Comparison of ENCODE assay signal across 8 cellular contexts in the genomic region with DNA sequence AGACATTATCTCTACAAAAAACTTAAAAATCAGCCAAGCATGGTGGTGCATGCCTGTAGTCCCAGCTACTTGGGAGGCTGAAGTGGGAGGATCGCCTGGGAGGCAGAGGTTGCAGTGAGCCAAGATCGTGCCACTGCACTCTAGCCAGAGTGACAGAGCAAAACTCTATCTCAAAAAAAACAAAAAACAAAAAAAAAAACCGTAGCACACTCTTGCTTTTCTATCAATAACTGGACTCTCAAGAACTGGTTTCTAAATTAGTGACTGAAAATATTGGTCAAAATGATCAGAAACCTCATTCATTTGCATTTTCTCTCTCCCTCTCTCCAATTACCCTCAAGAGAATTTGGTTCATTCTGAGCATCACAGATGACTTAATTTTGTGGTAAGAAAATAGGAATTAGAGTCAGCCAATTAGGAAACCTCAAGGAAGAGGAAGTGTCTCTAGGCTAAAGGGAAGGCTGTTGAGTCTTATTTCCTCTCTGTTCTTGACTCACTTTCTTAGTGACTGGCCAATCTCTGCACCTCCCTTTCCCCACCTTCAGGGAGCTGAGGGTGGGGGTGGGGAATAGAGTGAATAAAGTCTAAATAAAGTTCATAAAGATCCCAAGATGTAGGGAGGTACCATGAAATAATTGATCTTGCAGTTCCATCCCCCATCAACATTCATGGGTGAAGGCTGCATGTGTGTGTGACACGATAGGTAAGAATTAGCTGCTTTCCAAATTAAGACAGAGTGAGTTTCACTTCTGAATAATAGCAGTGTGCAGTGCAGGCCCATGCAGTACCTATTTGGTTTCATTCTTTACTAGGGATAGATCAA. TPM values are rescaled to one million over a fixed set of nuclear protein-coding genes. Genes with fewer than 3 reads are reported as not detected.
DNase-seq lines count a peak whose midpoint lies in the region; ATAC-seq and TF ChIP-seq lines count a peak whose summit lies in the region.

No MANE protein-coding gene starts in this region.

- POLR2A ChIA-PET in activated CD4-positive, alpha-beta T cell treated with anti-CD3 and anti-CD28 coated beads for 36 hours (lab: Charles Lee) = interaction anchor here (0.5 to 4.1 kb wide), 8 partner anchors 29 to 693 kb away, joined by 3 to 52 read pairs (median 4); a partner anchor contains a TSS

- H3K27me3 ChIP-seq in endodermal cell (ENCODE audit: control insufficient read depth, insufficient read depth, low read length, poor library complexity, severe bottlenecking) = no peaks in the 10 kb centered on the region

- peaks cover 3% of the 10 kb centered on the region for H3K36me3 ChIP-seq in endodermal cell (ENCODE audit: control insufficient read depth, insufficient read depth, low read length)

- H3K4me1 ChIP-seq in endodermal cell (ENCODE audit: control insufficient read depth, insufficient read depth, low read length) = no peaks in the 10 kb centered on the region

- H3K4me3 Mint-ChIP-seq in activated CD4-positive, alpha-beta T cell treated with anti-CD3 and anti-CD28 coated beads for 36 hours = peak overlapping the region; percentile 24
- H3K4me3 Mint-ChIP-seq in endothelial cell (ENCODE audit: unreplicated experiment) (no peak overlapping the region), endodermal cell (no peak overlapping the region)

- peak overlapping the region; percentile 97 for H3K27ac Mint-ChIP-seq in activated CD4-positive, alpha-beta T cell treated with anti-CD3 and anti-CD28 coated beads for 36 hours
- H3K27ac Mint-ChIP-seq in endothelial cell (ENCODE audit: unreplicated experiment) (peak overlapping the region; percentile 45), endodermal cell (no peak overlapping the region)

- no peaks in the 10 kb centered on the region for H3K9me3 Mint-ChIP-seq in activated CD4-positive, alpha-beta T cell treated with anti-CD3 and anti-CD28 coated beads for 36 hours (ENCODE audit: low read depth)
- H3K9me3 Mint-ChIP-seq in endothelial cell (ENCODE audit: unreplicated experiment) = no peaks in the 10 kb centered on the region
- H3K9me3 Mint-ChIP-seq in endodermal cell = no peaks in the 10 kb centered on the region

- TF ChIP-seq CTCF in NB4 (IDR thresholded peaks at IDR 0.05; ENCODE audit: low read depth, low read length) (no peak), endothelial cell (IDR thresholded peaks at IDR 0.05; ENCODE audit: unreplicated experiment) (no peak), endodermal cell (conservative IDR thresholded peaks at IDR 0.05) (no peak)

- WGBS in endodermal cell (ENCODE audit: insufficient coverage in 1 of 2, insufficient read length in 1 of 2), 2 experiments = 92 to 100% methylated on average over 2 to 4 of the region's 4 CpGs

- H3K36me3 Mint-ChIP-seq in activated CD4-positive, alpha-beta T cell treated with anti-CD3 and anti-CD28 coated beads for 36 hours (ENCODE audit: low read depth) = peaks cover 12% of the 10 kb centered on the region
- peaks cover 18% of the 10 kb centered on the region for H3K36me3 Mint-ChIP-seq in endothelial cell (ENCODE audit: low read depth, unreplicated experiment)
- H3K36me3 Mint-ChIP-seq in endodermal cell (ENCODE audit: low read depth) = peaks cover 18% of the 10 kb centered on the region

- H3K9me3 ChIP-seq in endodermal cell (ENCODE audit: control insufficient read depth, low read length) = no peaks in the 10 kb centered on the region

- no peaks in the 10 kb centered on the region for H3K27me3 Mint-ChIP-seq in activated CD4-positive, alpha-beta T cell treated with anti-CD3 and anti-CD28 coated beads for 36 hours
- H3K27me3 Mint-ChIP-seq in endothelial cell (ENCODE audit: unreplicated experiment) (no peaks in the 10 kb centered on the region), endodermal cell (ENCODE audit: insufficient read depth) (no peaks in the 10 kb centered on the region)

- no peak for TF ChIP-seq POLR2A in NB4 (IDR thresholded peaks at IDR 0.05; ENCODE audit: extremely low read depth, insufficient read length)

- ATAC-seq in activated CD4-positive, alpha-beta T cell treated with anti-CD3 and anti-CD28 coated beads for 36 hours = peak; percentile 59
- peak; percentile 71 for ATAC-seq in HG02678 (IDR thresholded peaks at IDR 0.05; ENCODE audit: unreplicated experiment)

- peak; percentile 40 for DNase-seq in activated CD4-positive, alpha-beta T cell treated with anti-CD3 and anti-CD28 coated beads for 36 hours
- DNase-seq in activated CD4-positive, alpha-beta T cell treated with anti-CD3 and anti-CD28 coated beads, Interleukin-2, amount 50 U/mL, for 1 hour = no peak
- DNase-seq in NB4 (ENCODE audit: low read depth) = peak; percentile 88
- no peak for DNase-seq in endothelial cell (ENCODE audit: low spot score)
- DNase-seq in RPMI8226 = no peak
- no peak for DNase-seq in endodermal cell
- no peak for DNase-seq in DMS 273 (lab: John Stamatoyannopoulos, UW; ENCODE audit: unreplicated experiment)

- H3K4me1 Mint-ChIP-seq in activated CD4-positive, alpha-beta T cell treated with anti-CD3 and anti-CD28 coated beads for 36 hours = peaks cover 56% of the 10 kb centered on the region
- H3K4me1 Mint-ChIP-seq in endothelial cell (ENCODE audit: unreplicated experiment) = peaks cover 26% of the 10 kb centered on the region
- H3K4me1 Mint-ChIP-seq in endodermal cell = peaks cover 3% of the 10 kb centered on the region

- CTCF ChIA-PET in activated CD4-positive, alpha-beta T cell treated with anti-CD3 and anti-CD28 coated beads for 36 hours (lab: Charles Lee) = interaction anchor here (0.6 to 2.7 kb wide), 11 partner anchors 10 to 145 kb away, joined by 3 to 31 read pairs (median 4); a partner anchor contains a TSS

- no peak overlapping the region for H3K27ac ChIP-seq in endodermal cell (ENCODE audit: low read depth, low read length)

- H3K4me3 ChIP-seq in NB4 (ENCODE audit: low read depth, low read length) (peak overlapping the region; percentile 50), endodermal cell (ENCODE audit: low read length) (no peak overlapping the region)

- intact Hi-C loops in activated CD4-positive, alpha-beta T cell treated with anti-CD3 and anti-CD28 coated beads for 36 hours (cut with DNase I, micrococcal nuclease) = loop anchor here (1.0 to 5.0 kb wide), 5 partner anchors 8 to 823 kb away; a partner anchor contains a TSS

- H3K9ac ChIP-seq in endodermal cell (ENCODE audit: extremely low read depth, low read length, poor library complexity, severe bottlenecking) = no peak overlapping the region

RNA-seq across cellular contexts. Expression of a gene that starts 6.8 kb away (rescaled TPM):
- total RNA-seq in activated CD4-positive, alpha-beta T cell treated with anti-CD3 and anti-CD28 coated beads for 36 hours = 100 to 1,000 TPM; 374 to 425 TPM
- total RNA-seq in endothelial cell (ENCODE audit: unreplicated experiment) (160 TPM), endodermal cell (100 to 1,000 TPM; 263 to 277 TPM)
- polyA plus RNA-seq in endodermal cell (2013, experiment 1 of 2) = 181 TPM
- polyA plus RNA-seq in endodermal cell (2013, experiment 2 of 2) = 184 TPM

Comparison
In these comparisons a context has a peak if more than half of its experiments do, and no peak if none do; other contexts are left out.
1. DNase-seq: peak in activated CD4-positive, alpha-beta T cell treated with anti-CD3 and anti-CD28 coated beads for 36 hours (single experiment) and NB4 (single experiment); none in activated CD4-positive, alpha-beta T cell treated with anti-CD3 and anti-CD28 coated beads, Interleukin-2, amount 50 U/mL, for 1 hour (single experiment), endothelial cell (single experiment), RPMI8226 (single experiment), endodermal cell (single experiment) and DMS 273 (single experiment).